In genomic region chr2:200811336-200812121, GRCh38 we compare ENCODE assay signal across 1 cellular context.
TF ChIP-seq lines count a peak whose summit lies in the region.

Gene BZW1, plus strand, starts transcription at chr2:200811910. Its CDS starts 1,308 bp downstream, at chr2:200813218.

TF ChIP-seq in HepG2, 621 proteins besides CTCF, POLR2A, EP300 and RAD21 (continued from another document and continues in another):
- TF ChIP-seq KIAA2018 (CRISPR knock-in tag; IDR thresholded peaks at IDR 0.05; ENCODE audit: borderline replicate concordance) (no peak), ZNF557 (CRISPR knock-in tag; IDR thresholded peaks at IDR 0.05) (peak; percentile 73; the same call in 1 of the 2 replicates), TMF1 (CRISPR knock-in tag; IDR thresholded peaks at IDR 0.05; ENCODE audit: low read depth) (peak; percentile 41; the same call in 1 of the 2 replicates), ZNF138 (CRISPR knock-in tag; IDR thresholded peaks at IDR 0.05; ENCODE audit: low read depth) (0 out of 2 replicates have a peak, but pooled peaks have one; percentile 79), ZHX1 (CRISPR knock-in tag; IDR thresholded peaks at IDR 0.05; ENCODE audit: low read depth) (no peak), THAP11 (CRISPR knock-in tag; IDR thresholded peaks at IDR 0.05) (peak; percentile 88), RNF2 (conservative IDR thresholded peaks at IDR 0.05; ENCODE audit: low read depth) (peak; percentile 10; the same call in 1 of the 2 replicates), MYC (CRISPR knock-in tag; IDR thresholded peaks at IDR 0.05; ENCODE audit: borderline replicate concordance) (peak; percentile 64; the same call in 1 of the 2 replicates), HDAC2 (CRISPR knock-in tag; IDR thresholded peaks at IDR 0.05) (no peak), JDP2 (CRISPR knock-in tag; IDR thresholded peaks at IDR 0.05; ENCODE audit: borderline replicate concordance) (no peak), PATZ1 (CRISPR knock-in tag; IDR thresholded peaks at IDR 0.05) (peak; percentile 96), KLF15 (CRISPR knock-in tag; IDR thresholded peaks at IDR 0.05; ENCODE audit: borderline replicate concordance) (no peak; the same call in 1 of the 2 replicates), RBFOX2 (IDR thresholded peaks at IDR 0.05; ENCODE audit: low read depth, low read length) (peak; percentile 98), ZZZ3 (CRISPR knock-in tag; IDR thresholded peaks at IDR 0.05; ENCODE audit: borderline replicate concordance) (peak; percentile 73; the same call in 1 of the 2 replicates), HNRNPLL (IDR thresholded peaks at IDR 0.05; ENCODE audit: low read depth, low read length, poor library complexity, severe bottlenecking) (peak; percentile 89), NCOA5 (CRISPR knock-in tag; IDR thresholded peaks at IDR 0.05) (no peak), ZNF841 (CRISPR knock-in tag; IDR thresholded peaks at IDR 0.05; ENCODE audit: borderline replicate concordance) (no peak), YEATS4 (CRISPR knock-in tag; IDR thresholded peaks at IDR 0.05; ENCODE audit: borderline replicate concordance) (peak; percentile 80; the same call in 1 of the 2 replicates), KLF13 (CRISPR knock-in tag; IDR thresholded peaks at IDR 0.05) (no peak), ATRX (CRISPR knock-in tag; IDR thresholded peaks at IDR 0.05; ENCODE audit: borderline replicate concordance) (no peak), WIZ (CRISPR knock-in tag; IDR thresholded peaks at IDR 0.05) (no peak), SP4 (CRISPR knock-in tag; IDR thresholded peaks at IDR 0.05) (peak; percentile 97), BRD4 (CRISPR knock-in tag; IDR thresholded peaks at IDR 0.05) (no peak; the same call in 1 of the 2 replicates), AHDC1 (CRISPR knock-in tag; IDR thresholded peaks at IDR 0.05; ENCODE audit: borderline replicate concordance) (no peak; the same call in 1 of the 2 replicates), ZNF646 (CRISPR knock-in tag; IDR thresholded peaks at IDR 0.05) (no peak)
